11 cellular contexts compared by ENCODE assay signal in the genomic region with DNA sequence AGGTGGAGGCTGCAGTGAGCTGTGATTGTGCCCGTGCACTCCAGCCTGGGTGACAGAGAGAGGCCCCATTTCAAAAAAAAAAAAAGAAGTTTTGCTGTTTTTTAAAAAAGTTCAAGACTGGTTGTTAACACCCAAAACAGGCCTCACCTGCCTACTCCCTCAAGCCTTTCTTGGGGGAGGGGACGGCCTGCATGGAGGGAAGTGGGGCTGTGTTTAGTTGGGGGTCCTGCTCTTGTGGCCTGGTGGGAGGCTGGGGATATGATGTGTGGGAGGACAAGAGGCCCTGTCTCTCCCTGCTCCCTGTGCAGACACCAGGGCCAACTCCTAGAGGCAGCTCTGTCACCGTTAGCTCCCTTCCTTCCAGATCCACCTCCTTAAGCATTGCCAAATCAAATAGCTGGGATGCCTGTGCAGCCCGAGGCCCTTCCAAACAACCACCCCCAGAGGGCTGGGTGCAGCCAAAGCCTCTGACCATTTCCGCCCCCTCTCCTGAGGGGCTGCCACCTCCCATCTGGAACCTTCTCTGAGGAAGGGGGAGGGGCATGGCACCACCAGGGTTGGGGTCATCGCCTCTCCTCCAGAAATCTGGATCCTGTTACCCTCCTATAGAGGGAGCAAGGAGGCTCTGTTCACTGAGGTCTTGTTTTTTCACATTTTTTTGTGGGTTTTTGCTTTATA. TPM values are rescaled to one million over a fixed set of nuclear protein-coding genes. Genes with fewer than 3 reads are reported as not detected.
DNase-seq lines count a peak whose midpoint lies in the region; ATAC-seq and TF ChIP-seq lines count a peak whose summit lies in the region.
"Had no signal": no experiment of that assay in that cellular context is flagged by ENCODE, and none has a peak within 500 bp of the region (broad histone marks: within the 10 kb centered on the region; RNA-seq: fewer than 3 reads in every experiment).

No MANE protein-coding gene starts in this region.

- ATAC-seq in thoracic aorta (ENCODE audit: insufficient number of reproducible peaks, low FRiP score, low read depth) (peak; percentile 19), GM18520 (IDR thresholded peaks at IDR 0.05; ENCODE audit: unreplicated experiment) (no peak), GM21825 (IDR thresholded peaks at IDR 0.05; ENCODE audit: unreplicated experiment) (no peak)
- ATAC-seq: right lobe of liver had no signal

- peak overlapping the region; percentile 52; the same call in 1 of the 2 replicates for H3K9ac ChIP-seq in HUES64 (ENCODE audit: low read depth, low read length)

- intact Hi-C loops in dorsolateral prefrontal cortex (cut with DNase I): loop anchor here in 1 of 2 donors (5.0 kb wide), 1 partner anchor 42 kb away; a partner anchor contains a TSS

- DNase-seq in dorsolateral prefrontal cortex (peak in 2 of 10 donors; percentile 5 to 30), thoracic aorta (ENCODE audit: low spot score) (no peak), MV-4-11 (lab: John Stamatoyannopoulos, UW) (no peak), epidermal melanocyte (ENCODE audit: insufficient read length, low spot score) (no peak)
- DNase-seq: OCI-M1 had no signal

- H3K4me1 ChIP-seq in HUES64 (ENCODE audit: insufficient read depth, low read length) (peaks cover 30% of the 10 kb centered on the region), thoracic aorta (ENCODE audit: control insufficient read depth in 1 of 2, low read depth in 2 of 2) (peaks cover 40 to 57% of the 10 kb centered on the region in 2 donors)
- H3K4me1 ChIP-seq: right lobe of liver had no signal

- H3K4me3 ChIP-seq in HUES64 (ENCODE audit: low read length) (no peak overlapping the region), dorsolateral prefrontal cortex (no peak overlapping the region), thoracic aorta (no peak overlapping the region)
- H3K4me3 ChIP-seq: right lobe of liver had no signal

- H3K27ac ChIP-seq in HUES64 (ENCODE audit: low read depth, low read length) (peak overlapping the region; percentile 59), dorsolateral prefrontal cortex (peak overlapping the region in 34 of 59 donors; percentile 2 to 99 (median 49)), layer of hippocampus (ENCODE audit: low read depth, low read length) (peak overlapping the region; percentile 6), thoracic aorta (peak overlapping the region; percentile 96 to 97)
- H3K27ac ChIP-seq: right lobe of liver had no signal

- H3K9me3 ChIP-seq in HUES64 (ENCODE audit: insufficient read depth, low read depth, low read length) (no peaks in the 10 kb centered on the region), thoracic aorta (no peaks in the 10 kb centered on the region)
- H3K9me3 ChIP-seq: right lobe of liver had no signal

- H3K27me3 ChIP-seq in HUES64 (ENCODE audit: insufficient read depth, low read length): no peaks in the 10 kb centered on the region
- no peaks in the 10 kb centered on the region for H3K27me3 ChIP-seq in dorsolateral prefrontal cortex
- H3K27me3 ChIP-seq in layer of hippocampus (ENCODE audit: control insufficient read depth, insufficient read depth, low read length): no peaks in the 10 kb centered on the region
- H3K27me3 ChIP-seq in thoracic aorta (replicated peaks; ENCODE audit: insufficient read depth): no peaks in the 10 kb centered on the region
- H3K27me3 ChIP-seq: right lobe of liver had no signal

- no peak for TF ChIP-seq CTCF in dorsolateral prefrontal cortex (IDR thresholded peaks at IDR 0.05 in 54 of 56, conservative IDR thresholded peaks at IDR 0.05 in 2 of 56; ENCODE audit: low read depth in 1 of 56, partially characterized antibody in 56 of 56)
- TF ChIP-seq CTCF in thoracic aorta (IDR thresholded peaks at IDR 0.05): no peak

- 60% methylated on average over 5 of the region's 6 CpGs for WGBS in HUES64

- H3K36me3 ChIP-seq in HUES64 (ENCODE audit: insufficient read depth, low read length) (no peaks in the 10 kb centered on the region), thoracic aorta (no peaks in the 10 kb centered on the region)
- H3K36me3 ChIP-seq: right lobe of liver had no signal

RNA-seq across cellular contexts. Expression of a gene that starts 32.9 kb away (rescaled TPM):
- not detected for polyA plus RNA-seq in HUES64 (2013, experiment 1 of 2)
- not detected for polyA plus RNA-seq in HUES64 (2013, experiment 2 of 2)
- total RNA-seq in dorsolateral prefrontal cortex (1 to 10 TPM in 111 of 120 experiments, under 1 TPM in 9; 0.43 to 9.5 (median 2.8) TPM), thoracic aorta (1 to 10 TPM in 1 of 2 donors, not detected in 1; 1.9 TPM)

RNA-seq across cellular contexts. Expression of a gene that starts 40.9 kb away (rescaled TPM):
- polyA plus RNA-seq in HUES64 (2013, experiment 1 of 2): 16.2 TPM
- polyA plus RNA-seq in HUES64 (2013, experiment 2 of 2): 15.5 TPM
- total RNA-seq in dorsolateral prefrontal cortex (10 to 100 TPM in 99 of 120 experiments, 1 to 10 TPM in 21; 8.3 to 22.0 (median 11.9) TPM), thoracic aorta (10 to 100 TPM; 10.2 to 20.4 TPM)

RNA-seq across cellular contexts. Expression of a gene that starts 41.4 kb away (rescaled TPM):
- polyA plus RNA-seq in HUES64 (2013, experiment 1 of 2): 81.8 TPM
- polyA plus RNA-seq in HUES64 (2013, experiment 2 of 2): 92.4 TPM
- 100 to 1,000 TPM in 3 of 120 experiments, 10 to 100 TPM in 117; 53.4 to 109 (median 81.4) TPM for total RNA-seq in dorsolateral prefrontal cortex
- total RNA-seq in thoracic aorta: 100 to 1,000 TPM in 1 of 2 donors, 10 to 100 TPM in 1; 46.8 to 108 TPM

RNA-seq across cellular contexts. Expression of a gene that starts 44.5 kb away (rescaled TPM):
- polyA plus RNA-seq in HUES64 (2013, experiment 1 of 2): 0.30 TPM
- polyA plus RNA-seq in HUES64 (2013, experiment 2 of 2): 0.57 TPM
- total RNA-seq in dorsolateral prefrontal cortex (10 to 100 TPM in 3 of 120 experiments, 1 to 10 TPM in 117; 1.1 to 13.6 (median 4.2) TPM), thoracic aorta (10 to 100 TPM in 1 of 2 donors, 1 to 10 TPM in 1; 7.0 to 12.3 TPM)

RNA-seq across cellular contexts. Expression of a gene that starts 49.9 kb away (rescaled TPM):
- not detected for polyA plus RNA-seq in HUES64 (2013, experiment 1 of 2)
- polyA plus RNA-seq in HUES64 (2013, experiment 2 of 2): not detected
- total RNA-seq in dorsolateral prefrontal cortex: 1 to 10 TPM in 34 of 120 experiments, under 1 TPM in 48, not detected in 38; 0.34 to 2.5 (median 0.89) TPM
- total RNA-seq in thoracic aorta: 1 to 10 TPM in 1 of 2 donors, not detected in 1; 1.2 TPM
- total RNA-seq: urinary bladder had no signal
- polyA plus RNA-seq: urinary bladder had no signal

Comparison
In these comparisons a context has a peak if more than half of its experiments do, and no peak if none do; other contexts are left out.
1. H3K27ac ChIP-seq: peak in every context shown above with its lines; median percentile 96 in thoracic aorta; 59 in HUES64; 49 in dorsolateral prefrontal cortex; 6 in layer of hippocampus.